ENCODE assay signal across 8 cellular contexts in the genomic region with DNA sequence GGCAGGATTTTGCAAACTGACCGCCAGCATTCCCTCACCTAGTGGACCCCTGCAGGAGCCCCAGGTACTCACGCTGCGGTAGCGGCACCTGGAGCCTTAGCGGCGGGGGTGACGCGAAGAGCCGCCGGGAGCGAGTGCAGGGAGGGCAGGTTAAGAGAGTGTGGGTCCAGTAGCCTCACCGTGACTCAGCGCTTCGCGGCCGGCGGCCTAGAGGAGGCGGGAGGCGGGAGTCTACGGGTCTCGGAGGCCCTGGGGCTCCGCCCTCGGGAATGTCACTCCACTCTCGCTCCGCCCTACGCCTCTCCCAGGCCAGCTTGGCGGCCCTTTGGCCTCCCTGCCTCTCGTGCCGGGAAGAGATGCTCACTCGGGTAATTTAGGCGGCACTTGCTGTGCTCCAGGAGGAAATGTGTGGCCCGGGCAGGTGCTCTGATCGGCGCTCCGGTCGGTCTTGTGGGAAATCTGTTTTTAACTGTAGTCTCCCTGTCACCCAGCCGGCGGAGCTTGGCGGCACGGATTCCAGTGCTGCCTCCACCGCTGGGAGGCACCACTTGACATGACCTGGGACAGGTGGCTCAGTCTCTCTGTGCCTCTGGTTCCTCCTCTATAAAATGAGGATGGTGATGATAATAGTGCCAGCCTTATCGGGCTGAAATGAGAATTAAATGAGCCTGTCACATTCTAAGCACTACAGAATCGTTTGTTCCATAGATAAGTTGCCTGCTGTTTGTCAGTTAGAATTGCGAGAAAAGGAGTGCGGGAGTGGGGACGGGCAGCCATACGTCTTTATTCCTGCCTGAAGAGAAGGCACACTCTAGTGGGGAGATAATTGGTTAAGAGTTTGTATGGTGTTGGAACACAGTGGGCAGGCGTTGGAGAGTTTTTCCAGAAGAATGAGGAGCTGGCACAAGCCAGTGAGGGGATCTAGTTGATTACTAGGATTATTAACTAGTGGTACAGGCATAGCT. TPM values are rescaled to one million over a fixed set of nuclear protein-coding genes. Genes with fewer than 3 reads are reported as not detected.
DNase-seq lines count a peak whose midpoint lies in the region; FAIRE-seq and TF ChIP-seq lines count a peak whose summit lies in the region.

A gene (minus strand): TSS at position 216 of the 965 bp plus-strand sequence. CDS start 2,076 bp downstream, outside the sequence.

- no peak for FAIRE-seq in frontal cortex (lab: Jason Lieb, UNC)

- H3K9me3 ChIP-seq in GM23248 (ENCODE audit: low read depth): no peaks in the 10 kb centered on the region
- H3K9me3 ChIP-seq in neural progenitor cell (ENCODE audit: low read depth): no peaks in the 10 kb centered on the region

- peak within 1 kb of the TSS; percentile 54 for H3K27ac Mint-ChIP-seq in neural progenitor cell

- peak within 1 kb of the TSS; percentile 55 for H3K4me2 ChIP-seq in GM23248 (ENCODE audit: unreplicated experiment)
- peak within 1 kb of the TSS; percentile 91 for H3K4me2 ChIP-seq in neural progenitor cell

- H3K9me3 Mint-ChIP-seq in neural progenitor cell: no peaks in the 10 kb centered on the region

- H3K9ac ChIP-seq in GM23248 (peak within 1 kb of the TSS; percentile 61), neural progenitor cell (peak within 1 kb of the TSS; percentile 19)

- no peaks in the 10 kb centered on the region for H3K9me2 ChIP-seq in GM23248 (ENCODE audit: insufficient read depth)

- peak; percentile 64 for TF ChIP-seq CTCF in neural progenitor cell (IDR thresholded peaks at IDR 0.05)

- H2AFZ ChIP-seq in GM23248 (peak within 1 kb of the TSS; percentile 78), neural progenitor cell (replicated peaks) (peak within 1 kb of the TSS; percentile 92)

- DNase-seq in ELR (ENCODE audit: low read depth) (peak; percentile 85), GM23248 (peak; percentile 87), Kasumi-1 (lab: John Stamatoyannopoulos, UW) (peak; percentile 56 to 61), RPMI8226 (peak; percentile 90), activated gamma-delta T cell treated with Interleukin-2 at 50 U/mL for 16 hours (peak; percentile 26), frontal cortex (ENCODE audit: low spot score in 2 of 2) (peak; percentile 35 to 74), neural progenitor cell (ENCODE audit: low spot score) (peak; percentile 98), superior temporal gyrus (ENCODE audit: extremely low spot score) (peak; percentile 79)

- H3K4me1 ChIP-seq in GM23248 (ENCODE audit: insufficient read depth) (no peaks in the 10 kb centered on the region), neural progenitor cell (peaks cover 10% of the 10 kb centered on the region)

- H3K27me3 Mint-ChIP-seq in neural progenitor cell (ENCODE audit: insufficient read depth, low read depth): peaks cover 2% of the 10 kb centered on the region

- WGBS in GM23248 (ENCODE audit: low coverage in 1 of 2, low lambda C conversion rate in 2 of 2, missing lambda C conversion rate in 2 of 2), 2 experiments: 10 to 11% methylated on average over 33 to 35 of the region's 48 CpGs

- no peaks in the 10 kb centered on the region for H4K20me1 ChIP-seq in GM23248 (ENCODE audit: insufficient read depth)
- H4K20me1 ChIP-seq in neural progenitor cell (ENCODE audit: low read depth): no peaks in the 10 kb centered on the region

- peak within 1 kb of the TSS; percentile 88 for H3K4me3 Mint-ChIP-seq in neural progenitor cell

- in situ Hi-C loops in GM23248 (cut with MboI): no loop called here

- H3K27ac ChIP-seq in GM23248: no peak within 1 kb of the TSS
- no peak within 1 kb of the TSS for H3K27ac ChIP-seq in neural progenitor cell

- peak within 1 kb of the TSS; percentile 69 for H3K4me3 ChIP-seq in GM23248
- peak within 1 kb of the TSS; percentile 71 for H3K4me3 ChIP-seq in neural progenitor cell

- H3K4me1 Mint-ChIP-seq in neural progenitor cell: peaks cover 20% of the 10 kb centered on the region

- H3K36me3 ChIP-seq in GM23248 (ENCODE audit: low read depth): no peaks in the 10 kb centered on the region
- no peaks in the 10 kb centered on the region for H3K36me3 ChIP-seq in neural progenitor cell

- H3K79me2 ChIP-seq in GM23248 (ENCODE audit: insufficient read depth) (no peaks in the 10 kb centered on the region), neural progenitor cell (ENCODE audit: low read depth) (no peaks in the 10 kb centered on the region)

- H3K36me3 Mint-ChIP-seq in neural progenitor cell: peaks cover 15% of the 10 kb centered on the region

- H3F3A ChIP-seq in GM23248 (ENCODE audit: insufficient read depth) (no peaks in the 10 kb centered on the region), neural progenitor cell (ENCODE audit: low read depth) (peaks cover 8% of the 10 kb centered on the region)

- H3K27me3 ChIP-seq in GM23248 (replicated peaks; ENCODE audit: insufficient read depth) (no peaks in the 10 kb centered on the region), neural progenitor cell (no peaks in the 10 kb centered on the region)

RNA-seq across cellular contexts. Expression of the gene that starts here (rescaled TPM):
- 0.76 and 1.7 TPM in 2 replicates for total RNA-seq in GM23248 (2014; rRNA removed; shearing (Covaris generic))
- polyA plus RNA-seq in GM23248 (2016; fragmentation: Nextera tagmentation; extraction: Ambion mirVana): 5.7 and 5.9 TPM in 2 replicates
- total RNA-seq in frontal cortex (2.0 TPM), neural progenitor cell (ENCODE audit: low replicate concordance) (40.2 and 45.0 TPM in 2 replicates)

Comparison
In these comparisons a context has a peak if more than half of its experiments do, and no peak if none do; other contexts are left out.
1. RNA of the gene that starts here (total RNA-seq): 40.2 to 45.0 TPM in neural progenitor cell; 2.0 TPM in frontal cortex (single experiment) and 0.76 to 1.7 TPM in GM23248; every median in the first group is over 10 times any median in the second.
2. DNase-seq: peak in every context shown above with its lines; median percentile 98 in neural progenitor cell; 90 in RPMI8226; 87 in GM23248; 85 in ELR; 79 in superior temporal gyrus; 58 in Kasumi-1; 54 in frontal cortex; 26 in activated gamma-delta T cell treated with Interleukin-2 at 50 U/mL for 16 hours.